34 cellular contexts compared by ENCODE assay signal in the genomic region with DNA sequence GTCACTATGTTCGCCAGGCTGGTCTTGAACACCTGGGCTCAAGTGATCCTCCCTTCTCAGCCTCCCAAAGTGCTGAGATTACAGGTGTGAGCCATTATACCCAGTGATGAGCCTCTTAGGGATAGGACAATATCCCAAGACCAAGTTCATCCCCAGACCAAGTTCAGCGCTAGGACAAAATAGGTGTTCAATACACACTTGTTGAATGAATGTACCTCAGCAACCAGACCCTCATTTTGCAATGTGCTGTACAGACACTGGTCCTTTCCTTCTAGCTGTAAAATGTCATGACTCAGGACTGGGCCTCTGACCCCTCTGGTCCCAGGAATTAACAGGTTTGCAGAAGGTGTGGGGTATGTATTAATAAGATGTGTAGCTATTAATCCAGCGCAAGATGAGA.
"Had no signal": no experiment of that assay in that cellular context is flagged by ENCODE, and none has a peak within 500 bp of the region (broad histone marks: within the 10 kb centered on the region; RNA-seq: fewer than 3 reads in every experiment).

No MANE protein-coding gene starts in this region.

- H3K36me3 ChIP-seq: MG63 had no signal

- DNase-seq: Karpas-422, Kasumi-1, MG63, MM.1S, NCI-H1048, NCI-H1092, NCI-H1092 treated with DMSO at 0.1 percent for 48 hours, NCI-H1105, NCI-H1105 treated with DMSO at 0.1 percent for 48 hours, NCI-H1417, NCI-H1417 treated with DMSO at 0.1 percent for 48 hours, NCI-H1436, NCI-H1436 treated with DMSO at 0.1 percent for 48 hours, NCI-H146, NCI-H1694, NCI-H1694 treated with DMSO at 0.1 percent for 48 hours, NCI-H187, NCI-H187 treated with DMSO at 0.1 percent for 48 hours, NCI-H1930, NCI-H2029, NCI-H2029 treated with DMSO at 0.1 percent for 48 hours, NCI-H2081, NCI-H2081 treated with DMSO at 0.1 percent for 48 hours, NCI-H2107, NCI-H2171, NCI-H2171 treated with DMSO at 0.1 percent for 48 hours, NCI-H2227 treated with DMSO at 0.1 percent for 48 hours, NCI-H226, NCI-H345, NCI-H446, NCI-H446 treated with DMSO at 0.1 percent for 48 hours, NCI-H510A, NCI-H510A treated with DMSO at 0.1 percent for 48 hours, NCI-H524 had no signal

- H3K27me3 ChIP-seq: MG63 had no signal

- H3K4me3 ChIP-seq: MG63 had no signal

- H3K9me3 ChIP-seq: MG63 had no signal
